ENCODE assay signal across 25 cellular contexts in genomic region chr9:108211576-108211975, GRCh38.
"Had no signal": no experiment of that assay in that cellular context is flagged by ENCODE, and none has a peak within 500 bp of the region (broad histone marks: within the 10 kb centered on the region; RNA-seq: fewer than 3 reads in every experiment).

No MANE protein-coding gene starts in this region.

- H3K27me3 ChIP-seq: left lung, pancreas, stomach, testis, thyroid gland, transverse colon, upper lobe of left lung, vagina had no signal

- H3K27ac ChIP-seq: left lung, lower lobe of right lung, pancreas, prostate gland, skin epidermis, stomach, testis, thyroid gland, transverse colon, upper lobe of left lung, vagina had no signal

- H3K4me3 ChIP-seq: left lung, lower lobe of right lung, pancreas, prostate gland, skin epidermis, stomach, testis, thyroid gland, transverse colon, upper lobe of left lung, vagina had no signal

- ATAC-seq: left colon; left lung; lower lobe of right lung; natural killer cell; pancreas; sciatic nerve; stimulated activated naive B cell treated with anti-CD40 and anti-IgM and Interleukin-4, amounts not matched to agents 10 μg/mL and 1 μg/mL and 100 μg/mL, for 72 hours; stimulated activated naive CD8-positive, alpha-beta T cell treated with anti-CD3 and anti-CD28 coated beads, Interleukin-15, Interleukin-2, amounts not matched to agents 100 U/mL and 50 U/mL, for 24 hours had no signal

- H3K36me3 Mint-ChIP-seq: immature natural killer cell, naive B cell, natural killer cell had no signal

- H3K27ac Mint-ChIP-seq: immature natural killer cell; natural killer cell; stimulated activated naive B cell treated with anti-CD40 and anti-IgM and Interleukin-4, amounts not matched to agents 10 μg/mL and 1 μg/mL and 100 μg/mL, for 72 hours had no signal

- H3K4me1 ChIP-seq: left lung, lower lobe of right lung, pancreas, prostate gland, testis, thyroid gland, upper lobe of left lung had no signal

- DNase-seq: immature natural killer cell; kidney; left lung; lower lobe of right lung; mammary epithelial cell; naive B cell; natural killer cell; pancreas; retina; stimulated activated CD4-positive, alpha-beta T cell treated with anti-CD3 and anti-CD28 coated beads, Interleukin-12 subunit alpha, Interleukin-12 subunit beta, amount 100 ng/mL, for 4 hours; stimulated activated CD4-positive, alpha-beta T cell treated with anti-CD3 and anti-CD28 coated beads, Interleukin-15, amount 100 ng/mL, for 24 hours; stimulated activated CD4-positive, alpha-beta T cell treated with anti-CD3 and anti-CD28 coated beads, Interleukin-2, amount 100 ng/mL, for 24 hours; stimulated activated CD4-positive, alpha-beta T cell treated with anti-CD3 and anti-CD28 coated beads, Interleukin-4, amount 100 ng/mL, for 1 hour; stimulated activated naive B cell treated with anti-CD40 and anti-IgM and Interleukin-4, amounts not matched to agents 10 μg/mL and 1 μg/mL and 100 μg/mL, for 72 hours; stimulated activated naive CD8-positive, alpha-beta T cell treated with anti-CD3 and anti-CD28 coated beads, Interleukin-15, Interleukin-2, amounts not matched to agents 100 U/mL and 50 U/mL, for 24 hours; stomach; testis; thyroid gland; upper lobe of left lung had no signal

- H3K9me3 ChIP-seq: left lung, lower lobe of right lung, pancreas, prostate gland, stomach, testis, thyroid gland, transverse colon, upper lobe of left lung, vagina had no signal

- H3K4me3 Mint-ChIP-seq: immature natural killer cell; naive B cell; natural killer cell; stimulated activated naive B cell treated with anti-CD40 and anti-IgM and Interleukin-4, amounts not matched to agents 10 μg/mL and 1 μg/mL and 100 μg/mL, for 72 hours had no signal

- H3K4me1 Mint-ChIP-seq: immature natural killer cell, natural killer cell had no signal

- H3K36me3 ChIP-seq: left lung, lower lobe of right lung, pancreas, prostate gland, stomach, thyroid gland, transverse colon, upper lobe of left lung, vagina had no signal

- H3K27me3 Mint-ChIP-seq: stimulated activated naive B cell treated with anti-CD40 and anti-IgM and Interleukin-4, amounts not matched to agents 10 μg/mL and 1 μg/mL and 100 μg/mL, for 72 hours had no signal
